8 cellular contexts compared by ENCODE assay signal in the genomic region with DNA sequence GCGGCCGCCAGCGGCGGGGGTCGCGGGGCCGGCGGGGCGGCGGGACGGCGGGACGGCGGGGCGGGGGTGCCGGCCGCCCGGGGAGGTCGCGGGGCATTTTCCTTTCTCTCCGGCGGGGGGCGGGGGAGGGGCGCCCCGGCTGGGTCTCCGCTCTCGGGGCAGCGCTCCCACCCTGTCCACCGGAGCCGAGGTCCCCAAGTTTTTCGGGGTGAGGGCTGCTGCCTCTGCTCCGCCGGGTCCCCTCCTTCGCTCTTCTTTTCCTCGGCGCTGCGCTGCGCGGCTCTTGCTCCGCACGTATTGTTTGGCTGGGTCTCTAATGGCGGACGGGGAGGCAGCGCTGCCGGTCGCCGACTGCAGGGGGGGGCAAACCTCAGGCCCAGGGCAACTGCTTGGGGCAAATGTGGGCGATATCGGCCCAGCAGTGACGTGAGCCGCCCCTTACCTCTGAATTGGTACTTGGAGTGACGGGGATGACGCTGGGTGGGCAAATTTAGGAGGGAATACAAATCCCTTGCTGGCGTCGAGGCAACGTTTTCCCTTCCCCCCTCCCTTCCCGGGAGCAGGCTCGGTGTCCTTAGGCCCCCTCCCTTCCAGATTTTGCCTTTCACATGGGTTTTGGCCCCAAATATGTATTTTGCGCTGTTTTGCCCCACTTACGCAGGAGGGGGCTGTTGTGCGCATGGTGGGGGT. TPM values are rescaled to one million over a fixed set of nuclear protein-coding genes. Genes with fewer than 3 reads are reported as not detected.
DNase-seq lines count a peak whose midpoint lies in the region; ATAC-seq and TF ChIP-seq lines count a peak whose summit lies in the region.

No MANE protein-coding gene starts in this region.

- ATAC-seq in HG03196 (IDR thresholded peaks at IDR 0.05; ENCODE audit: unreplicated experiment) = peak; percentile 12

- TF ChIP-seq CTCF in GM10266 (IDR thresholded peaks at IDR 0.05; ENCODE audit: control insufficient read depth, insufficient read depth, low read depth, missing control alignments) = peak; percentile 11
- peak in 1 of 2 donors; percentile 5 for TF ChIP-seq CTCF in suprapubic skin (IDR thresholded peaks at IDR 0.05)

- H3K36me3 ChIP-seq in suprapubic skin = no peaks in the 10 kb centered on the region

- H3K27ac ChIP-seq in suprapubic skin = peak overlapping the region; percentile 95

- no peaks in the 10 kb centered on the region for H3K9me3 ChIP-seq in suprapubic skin

- H3K27me3 ChIP-seq in suprapubic skin = no peaks in the 10 kb centered on the region

- WGBS in suprapubic skin = 0% methylated on average over 12 of the region's 61 CpGs

- no peak for TF ChIP-seq EP300 in suprapubic skin (IDR thresholded peaks at IDR 0.05)

- TF ChIP-seq POLR2A in suprapubic skin (IDR thresholded peaks at IDR 0.05) = no peak

- peaks cover 28% of the 10 kb centered on the region for H3K4me1 ChIP-seq in suprapubic skin

- DNase-seq in GM10266 (ENCODE audit: extremely low spot score) (peak; percentile 61), RKO (ENCODE audit: low spot score) (peak; percentile 65), germinal center (ENCODE audit: low spot score) (peak; percentile 55), nucleus accumbens (lab: John Stamatoyannopoulos, UW) (peak in 50 of 56 donors; percentile 5 to 74 (median 52)), suprapubic skin (ENCODE audit: low spot score in 2 of 2) (peak; percentile 79 to 84), NCI-H1105 (lab: John Stamatoyannopoulos, UW) (no peak)
- peak; percentile 55 for DNase-seq in activated gamma-delta T cell treated with anti-CD3 and anti-CD28 coated beads, Interleukin-2, amount 50 U/mL, for 16 hours (ENCODE audit: low read depth)

- peak overlapping the region; percentile 70 for H3K4me3 ChIP-seq in suprapubic skin

RNA-seq across cellular contexts. Expression of gene ZMYM2, which starts 0.8 kb away (rescaled TPM):
- 100 to 1,000 TPM in 1 of 4 donors, 10 to 100 TPM in 3; 44.5 to 217 (median 57.0) TPM for total RNA-seq in suprapubic skin
